8 cellular contexts compared by ENCODE assay signal in the genomic region with DNA sequence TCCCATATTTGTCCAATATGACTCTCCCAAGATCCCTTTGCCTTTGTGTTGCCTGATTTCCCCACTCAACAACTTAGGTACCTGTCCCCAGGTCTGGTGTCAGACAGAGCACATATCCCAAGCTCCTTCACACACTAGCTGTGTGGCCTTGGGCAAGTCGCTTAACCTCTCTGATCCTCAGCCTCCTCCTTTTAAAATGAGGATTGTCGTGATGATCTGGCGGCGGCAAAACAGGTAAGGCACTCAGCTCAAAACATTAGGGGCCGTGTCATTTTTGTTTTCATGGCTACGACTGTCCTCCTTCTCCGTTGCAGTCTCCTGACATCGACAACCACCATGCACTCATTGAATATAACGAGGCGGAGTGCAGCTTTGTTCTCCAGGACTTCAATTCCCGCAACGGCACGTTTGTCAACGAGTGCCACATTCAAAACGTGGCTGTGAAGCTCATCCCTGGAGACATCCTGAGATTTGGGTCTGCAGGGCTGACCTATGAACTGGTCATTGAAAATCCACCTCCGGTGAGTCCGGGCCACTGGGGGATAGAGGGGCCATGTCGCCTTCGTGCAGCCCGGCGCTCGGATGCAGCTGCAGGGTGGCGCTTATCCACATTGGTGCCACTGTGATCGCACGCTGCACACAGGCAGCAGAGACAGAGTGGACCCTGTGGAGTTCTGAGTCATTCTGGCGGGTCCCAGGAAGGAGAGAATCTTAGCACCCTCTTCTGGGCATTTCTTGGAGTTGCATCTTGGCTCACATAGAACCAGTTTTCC. TPM values are rescaled to one million over a fixed set of nuclear protein-coding genes. Genes with fewer than 3 reads are reported as not detected.
DNase-seq lines count a peak whose midpoint lies in the region; ATAC-seq, FAIRE-seq and TF ChIP-seq lines count a peak whose summit lies in the region.

No MANE protein-coding gene starts in this region.

- no peaks in the 10 kb centered on the region for H3K27me3 ChIP-seq in SU-DHL-6 (ENCODE audit: low read length)
- H3K27me3 ChIP-seq in liver (ENCODE audit: control insufficient read depth in 4 of 4, insufficient read depth in 4 of 4, low read length in 3 of 4), result peaks cover 0 to 4% (median 0%) of the 10 kb centered on the region in 4 donors

- POLR2A ChIA-PET in A549 (lab: Yijun Ruan, JAX), result no interaction called here

- H3K79me2 ChIP-seq in SU-DHL-6 (ENCODE audit: insufficient read depth, low read length), result no peaks in the 10 kb centered on the region

- H3K4me2 ChIP-seq in A549 (peak overlapping the region; percentile 61), SU-DHL-6 (ENCODE audit: low read depth, low read length, poor library complexity, severe bottlenecking) (no peak overlapping the region)

- H3K4me1 ChIP-seq in A549 (peaks cover 5% of the 10 kb centered on the region; the same call in 1 of the 3 replicates), liver (ENCODE audit: control insufficient read depth in 4 of 4, insufficient read depth in 4 of 4, low read length in 3 of 4) (peaks cover 0 to 3% (median 1%) of the 10 kb centered on the region in 4 donors)

- ATAC-seq in A549 (peak; percentile 97 to 98), HG02870 (IDR thresholded peaks at IDR 0.05; ENCODE audit: unreplicated experiment) (no peak)

- peak; percentile 89 to 90 for TF ChIP-seq RAD21 in A549 (conservative IDR thresholded peaks at IDR 0.05 in 1 of 2, IDR thresholded peaks at IDR 0.05 in 1 of 2)
- TF ChIP-seq RAD21 in liver (IDR thresholded peaks at IDR 0.05), result peak; percentile 89 to 91

- peak; percentile 71 for DNase-seq in A549 (ENCODE audit: low read depth in 1 of 2, low spot score in 1 of 2)
- peak; percentile 69 for DNase-seq in GM10266 (ENCODE audit: extremely low spot score)
- peak; percentile 2 for DNase-seq in NCI-H1436 treated with DMSO at 0.1 percent for 48 hours (lab: John Stamatoyannopoulos, UW)
- peak; percentile 81 for DNase-seq in dedifferentiated amniotic fluid mesenchymal stem cell (ENCODE audit: extremely low spot score)
- DNase-seq in stimulated activated CD8-positive, alpha-beta memory T cell treated with anti-CD3 and anti-CD28 coated beads, Interleukin-4, amount 100 ng/mL, for 48 hours, result peak; percentile 48

- 51% methylated on average over 21 of the region's 26 CpGs for WGBS in A549 (ENCODE audit: missing lambda C conversion rate)
- 35% methylated on average over 26 of the region's 26 CpGs for WGBS in liver

- no peak for FAIRE-seq in A549 (lab: Jason Lieb, UNC)

- no peak for TF ChIP-seq EP300 in A549 (IDR thresholded peaks at IDR 0.05)

- CTCF ChIA-PET in A549 (lab: Yijun Ruan, JAX), result interaction anchor here (0.6 to 9.6 kb wide), 47 partner anchors 10 to 313 kb away, joined by 3 to 133 read pairs (median 4); a partner anchor contains a TSS

- H3K36me3 ChIP-seq in SU-DHL-6 (ENCODE audit: low read length) (no peaks in the 10 kb centered on the region), liver (ENCODE audit: control insufficient read depth in 4 of 4, insufficient read depth in 3 of 4, low read depth in 1 of 4, low read length in 3 of 4) (no peaks in the 10 kb centered on the region)

- TF ChIP-seq POLR2A in A549 (IDR thresholded peaks at IDR 0.05; ENCODE audit: low read length), result no peak

- no peaks in the 10 kb centered on the region for H3K9me3 ChIP-seq in A549
- no peaks in the 10 kb centered on the region for H3K9me3 ChIP-seq in SU-DHL-6 (ENCODE audit: insufficient read depth, low read length)
- H3K9me3 ChIP-seq in liver (ENCODE audit: control insufficient read depth in 4 of 4, low read length in 3 of 4), result no peaks in the 10 kb centered on the region

- H4K20me1 ChIP-seq in SU-DHL-6 (ENCODE audit: low read depth, low read length), result no peaks in the 10 kb centered on the region

- H2AFZ ChIP-seq in SU-DHL-6 (ENCODE audit: low read depth, low read length, severe bottlenecking), result no peak overlapping the region

- H3K27ac ChIP-seq in A549 (peak overlapping the region; percentile 19 to 81; a peak in 3 of 6 replicates), SU-DHL-6 (ENCODE audit: low read depth, low read length) (no peak overlapping the region), liver (ENCODE audit: low read depth in 1 of 2, low read length in 2 of 2) (no peak overlapping the region)

- no peaks in the 10 kb centered on the region for H3F3A ChIP-seq in SU-DHL-6 (ENCODE audit: insufficient read depth)

- H3K9ac ChIP-seq in SU-DHL-6 (ENCODE audit: low read length) (no peak overlapping the region), liver (ENCODE audit: low read depth in 1 of 2, low read length in 2 of 2) (no peak overlapping the region)

- TF ChIP-seq CTCF in A549 (IDR thresholded peaks at IDR 0.05) (peak; percentile 75), GM10266 (IDR thresholded peaks at IDR 0.05; ENCODE audit: control insufficient read depth, insufficient read depth, low read depth, missing control alignments) (peak; percentile 73), SU-DHL-6 (IDR thresholded peaks at IDR 0.05; ENCODE audit: insufficient read depth, low read length, poor library complexity, severe bottlenecking) (peak; percentile 37), liver (IDR thresholded peaks at IDR 0.05; ENCODE audit: low read depth, low read length, missing input control) (peak; percentile 74)

- H3K4me3 ChIP-seq in A549 (no peak overlapping the region), SU-DHL-6 (ENCODE audit: insufficient read depth, low read length, poor library complexity, severe bottlenecking) (no peak overlapping the region), liver (ENCODE audit: low read depth in 1 of 3, low read length in 3 of 3) (no peak overlapping the region)

- no peaks in the 10 kb centered on the region; the same call in 1 of the 2 replicates for H3K9me2 ChIP-seq in SU-DHL-6 (replicated peaks; ENCODE audit: insufficient read depth, low read length)

TF ChIP-seq in A549, 52 proteins besides CTCF, POLR2A, EP300 and RAD21 (continues in another document):
- TF ChIP-seq CHD2 (IDR thresholded peaks at IDR 0.05; ENCODE audit: low read length, partially characterized antibody), result no peak
- TF ChIP-seq KDM1A (IDR thresholded peaks at IDR 0.05; ENCODE audit: low read depth), result no peak
- TF ChIP-seq, protein P1, sequence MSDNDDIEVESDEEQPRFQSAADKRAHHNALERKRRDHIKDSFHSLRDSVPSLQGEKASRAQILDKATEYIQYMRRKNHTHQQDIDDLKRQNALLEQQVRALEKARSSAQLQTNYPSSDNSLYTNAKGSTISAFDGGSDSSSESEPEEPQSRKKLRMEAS (IDR thresholded peaks at IDR 0.05), result peak; percentile 79
- TF ChIP-seq, protein P2, sequence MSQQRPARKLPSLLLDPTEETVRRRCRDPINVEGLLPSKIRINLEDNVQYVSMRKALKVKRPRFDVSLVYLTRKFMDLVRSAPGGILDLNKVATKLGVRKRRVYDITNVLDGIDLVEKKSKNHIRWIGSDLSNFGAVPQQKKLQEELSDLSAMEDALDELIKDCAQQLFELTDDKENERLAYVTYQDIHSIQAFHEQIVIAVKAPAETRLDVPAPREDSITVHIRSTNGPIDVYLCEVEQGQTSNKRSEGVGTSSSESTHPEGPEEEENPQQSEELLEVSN (IDR thresholded peaks at IDR 0.05; ENCODE audit: borderline replicate concordance, low read depth), result peak; percentile 69
- TF ChIP-seq RCOR1 (IDR thresholded peaks at IDR 0.05; ENCODE audit: low read depth, low read length), result no peak
- TF ChIP-seq ZSCAN20 (CRISPR knock-in tag; IDR thresholded peaks at IDR 0.05), result no peak
- TF ChIP-seq ESRRA (IDR thresholded peaks at IDR 0.05; ENCODE audit: borderline replicate concordance, low read length), result no peak

TF ChIP-seq in liver, 16 proteins besides CTCF, POLR2A, EP300 and RAD21:
- TF ChIP-seq HNF4G (IDR thresholded peaks at IDR 0.05) (no peak), JUND (IDR thresholded peaks at IDR 0.05) (peak; percentile 56), YY1 (IDR thresholded peaks at IDR 0.05) (no peak), SP1 (IDR thresholded peaks at IDR 0.05) (no peak)
- TF ChIP-seq, protein P3, sequence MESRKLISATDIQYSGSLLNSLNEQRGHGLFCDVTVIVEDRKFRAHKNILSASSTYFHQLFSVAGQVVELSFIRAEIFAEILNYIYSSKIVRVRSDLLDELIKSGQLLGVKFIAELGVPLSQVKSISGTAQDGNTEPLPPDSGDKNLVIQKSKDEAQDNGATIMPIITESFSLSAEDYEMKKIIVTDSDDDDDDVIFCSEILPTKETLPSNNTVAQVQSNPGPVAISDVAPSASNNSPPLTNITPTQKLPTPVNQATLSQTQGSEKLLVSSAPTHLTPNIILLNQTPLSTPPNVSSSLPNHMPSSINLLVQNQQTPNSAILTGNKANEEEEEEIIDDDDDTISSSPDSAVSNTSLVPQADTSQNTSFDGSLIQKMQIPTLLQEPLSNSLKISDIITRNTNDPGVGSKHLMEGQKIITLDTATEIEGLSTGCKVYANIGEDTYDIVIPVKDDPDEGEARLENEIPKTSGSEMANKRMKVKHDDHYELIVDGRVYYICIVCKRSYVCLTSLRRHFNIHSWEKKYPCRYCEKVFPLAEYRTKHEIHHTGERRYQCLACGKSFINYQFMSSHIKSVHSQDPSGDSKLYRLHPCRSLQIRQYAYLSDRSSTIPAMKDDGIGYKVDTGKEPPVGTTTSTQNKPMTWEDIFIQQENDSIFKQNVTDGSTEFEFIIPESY (IDR thresholded peaks at IDR 0.05), result no peak

RNA-seq across cellular contexts. Expression of a gene that starts 25.2 kb away (rescaled TPM):
- 0.28 and 0.31 TPM in 2 replicates for polyA plus RNA-seq in A549 (2011; rRNA removed)
- polyA plus RNA-seq in A549 (2012; cell fraction: cytosol; rRNA removed), result 0.30 TPM in 2 replicates
- 0.30 and 0.49 TPM in 2 replicates for polyA plus RNA-seq in A549 (2012; cell fraction: nucleus; rRNA removed)
- 0.32 to 0.45 TPM (median 0.37 TPM) in 3 replicates for polyA plus RNA-seq in A549 (2017; fragmentation: RNase III; extraction: RNeasy Plus Mini Kit Qiagen cat#74134 plus additional on column Dnase treatment)
- polyA minus RNA-seq in A549 (2011; rRNA and poly(A)+ RNA removed), result 0.41 and 0.68 TPM in 2 replicates
- total RNA-seq in liver, result under 1 TPM; under 0.01 to 0.05 TPM
- under 1 TPM in 1 of 2 donors, not detected in 1; 0.13 TPM for polyA plus RNA-seq in liver

Comparison
In these comparisons a context has a peak if more than half of its experiments do, and no peak if none do; other contexts are left out.
1. DNase-seq: peak in every context shown above with its lines; median percentile 81 in dedifferentiated amniotic fluid mesenchymal stem cell; 71 in A549; 69 in GM10266; 48 in stimulated activated CD8-positive, alpha-beta memory T cell treated with anti-CD3 and anti-CD28 coated beads, Interleukin-4, amount 100 ng/mL, for 48 hours; 2 in NCI-H1436 treated with DMSO at 0.1 percent for 48 hours.
2. H3K27ac ChIP-seq: peak in A549 (2 of 2); none in SU-DHL-6 (single experiment) and liver (0 of 2).
3. Peak in every context shown above with its lines, with median percentiles within 50 percentile points of each other: CTCF ChIP-seq.